In the genomic region with DNA sequence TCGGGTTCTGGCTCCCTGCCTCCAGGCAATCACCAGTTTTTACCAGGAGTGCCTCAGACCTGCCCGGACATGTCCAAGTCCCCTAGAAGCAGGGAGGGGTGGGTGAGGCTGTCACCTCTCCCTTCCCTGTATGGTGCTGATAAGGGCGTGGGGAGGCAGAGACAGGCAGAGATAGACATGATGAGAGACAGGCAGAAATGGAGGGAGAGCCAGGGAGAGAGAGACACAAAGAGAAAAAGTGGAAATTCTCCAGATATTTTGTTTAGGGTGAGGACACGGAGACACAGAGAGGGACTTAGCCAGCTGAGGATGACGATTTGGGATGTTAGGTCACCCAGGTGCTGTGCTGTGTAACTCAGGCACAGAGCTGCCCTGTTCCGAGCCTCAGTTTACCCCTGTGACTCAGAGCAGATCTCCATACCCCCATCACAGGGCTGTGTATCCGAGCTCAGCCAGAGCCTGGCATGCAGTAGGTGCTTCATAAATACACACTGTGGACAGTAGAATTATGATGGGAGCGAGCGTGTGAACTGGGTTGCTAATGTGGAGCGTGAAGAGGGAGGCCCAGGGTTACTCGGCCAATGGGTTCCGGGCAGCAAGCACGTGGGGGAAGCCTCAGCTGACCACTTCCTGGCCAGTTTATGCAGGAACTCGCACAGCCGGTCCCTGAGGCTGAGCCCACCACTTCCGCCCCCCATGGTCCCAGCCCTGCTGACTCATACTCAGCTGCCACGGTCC, we compare ENCODE assay signal across 1 cellular context.
TF ChIP-seq lines count a peak whose summit lies in the region.

No MANE protein-coding gene starts in this region.

TF ChIP-seq in K562, 482 proteins besides CTCF, POLR2A, EP300 and RAD21 (continued from another document and continues in another):
- no peak for TF ChIP-seq RNF219 (CRISPR knock-in tag; IDR thresholded peaks at IDR 0.05)
- TF ChIP-seq ZNF785 (CRISPR knock-in tag; IDR thresholded peaks at IDR 0.05): no peak
- TF ChIP-seq, protein P1, sequence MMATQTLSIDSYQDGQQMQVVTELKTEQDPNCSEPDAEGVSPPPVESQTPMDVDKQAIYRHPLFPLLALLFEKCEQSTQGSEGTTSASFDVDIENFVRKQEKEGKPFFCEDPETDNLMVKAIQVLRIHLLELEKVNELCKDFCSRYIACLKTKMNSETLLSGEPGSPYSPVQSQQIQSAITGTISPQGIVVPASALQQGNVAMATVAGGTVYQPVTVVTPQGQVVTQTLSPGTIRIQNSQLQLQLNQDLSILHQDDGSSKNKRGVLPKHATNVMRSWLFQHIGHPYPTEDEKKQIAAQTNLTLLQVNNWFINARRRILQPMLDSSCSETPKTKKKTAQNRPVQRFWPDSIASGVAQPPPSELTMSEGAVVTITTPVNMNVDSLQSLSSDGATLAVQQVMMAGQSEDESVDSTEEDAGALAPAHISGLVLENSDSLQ (IDR thresholded peaks at IDR 0.05): peak; percentile 95
- TF ChIP-seq ZNF165 (CRISPR knock-in tag; IDR thresholded peaks at IDR 0.05; ENCODE audit: borderline replicate concordance): 0 out of 2 replicates have a peak, but pooled peaks have one; percentile 58
- TF ChIP-seq THRAP3 (IDR thresholded peaks at IDR 0.05; ENCODE audit: borderline replicate concordance): 0 out of 2 replicates have a peak, but pooled peaks have one; percentile 34
- peak; percentile 89; the same call in 1 of the 2 replicates for TF ChIP-seq ESRRA (IDR thresholded peaks at IDR 0.05; ENCODE audit: borderline replicate concordance, low read depth)
- TF ChIP-seq, protein P2, sequence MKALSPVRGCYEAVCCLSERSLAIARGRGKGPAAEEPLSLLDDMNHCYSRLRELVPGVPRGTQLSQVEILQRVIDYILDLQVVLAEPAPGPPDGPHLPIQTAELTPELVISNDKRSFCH (CRISPR knock-in tag; IDR thresholded peaks at IDR 0.05): no peak
- TF ChIP-seq, protein P2 (tag; IDR thresholded peaks at IDR 0.05): peak; percentile 87
- TF ChIP-seq FOXP1 (CRISPR knock-in tag; IDR thresholded peaks at IDR 0.05): peak; percentile 92; the same call in 1 of the 2 replicates
- TF ChIP-seq THRB (CRISPR knock-in tag; conservative IDR thresholded peaks at IDR 0.05): peak; percentile 82
- peak; percentile 21 for TF ChIP-seq RBM25 (IDR thresholded peaks at IDR 0.05; ENCODE audit: low read depth, low read length, severe bottlenecking)
- peak; percentile 46 to 87; a peak in 1 of 4 replicates for TF ChIP-seq SIN3A (IDR thresholded peaks at IDR 0.05; ENCODE audit: borderline replicate concordance in 2 of 2, control insufficient read depth in 1 of 2, low read depth in 2 of 2, low read length in 2 of 2)
- TF ChIP-seq ZNF764 (CRISPR knock-in tag; IDR thresholded peaks at IDR 0.05; ENCODE audit: low read depth): no peak
- TF ChIP-seq, protein P3, sequence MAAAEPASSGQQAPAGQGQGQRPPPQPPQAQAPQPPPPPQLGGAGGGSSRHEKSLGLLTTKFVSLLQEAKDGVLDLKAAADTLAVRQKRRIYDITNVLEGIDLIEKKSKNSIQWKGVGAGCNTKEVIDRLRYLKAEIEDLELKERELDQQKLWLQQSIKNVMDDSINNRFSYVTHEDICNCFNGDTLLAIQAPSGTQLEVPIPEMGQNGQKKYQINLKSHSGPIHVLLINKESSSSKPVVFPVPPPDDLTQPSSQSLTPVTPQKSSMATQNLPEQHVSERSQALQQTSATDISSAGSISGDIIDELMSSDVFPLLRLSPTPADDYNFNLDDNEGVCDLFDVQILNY (CRISPR knock-in tag; IDR thresholded peaks at IDR 0.05): no peak
- no peak for TF ChIP-seq HDGF (IDR thresholded peaks at IDR 0.05)
- no peak for TF ChIP-seq ARID3A (IDR thresholded peaks at IDR 0.05; ENCODE audit: borderline replicate concordance, low read depth, low read length)
- TF ChIP-seq SETDB1 (IDR thresholded peaks at IDR 0.05; ENCODE audit: low read length): no peak
- no peak for TF ChIP-seq CLOCK (CRISPR knock-in tag; IDR thresholded peaks at IDR 0.05; ENCODE audit: borderline replicate concordance)
- no peak for TF ChIP-seq NCOA6 (IDR thresholded peaks at IDR 0.05)
- no peak for TF ChIP-seq CBX5 (IDR thresholded peaks at IDR 0.05; ENCODE audit: borderline replicate concordance, low read depth)
- no peak for TF ChIP-seq ZNF699 (CRISPR knock-in tag; IDR thresholded peaks at IDR 0.05; ENCODE audit: insufficient replicate concordance)
- TF ChIP-seq ZNF324 (CRISPR knock-in tag; IDR thresholded peaks at IDR 0.05): 0 out of 2 replicates have a peak, but pooled peaks have one; percentile 34
- TF ChIP-seq MBD2 (IDR thresholded peaks at IDR 0.05; ENCODE audit: borderline replicate concordance, low read depth): peak; percentile 92
- TF ChIP-seq ZNF644 (tag; IDR thresholded peaks at IDR 0.05; ENCODE audit: low read depth): no peak; the same call in 1 of the 2 replicates
- no peak for TF ChIP-seq FIP1L1 (IDR thresholded peaks at IDR 0.05; ENCODE audit: low read depth, low read length, poor library complexity, severe bottlenecking)
- TF ChIP-seq ZNF76 (CRISPR knock-in tag; IDR thresholded peaks at IDR 0.05; ENCODE audit: borderline replicate concordance): no peak; the same call in 1 of the 2 replicates
- TF ChIP-seq HDAC6 (IDR thresholded peaks at IDR 0.05; ENCODE audit: low read depth, low read length): no peak
- TF ChIP-seq FOXP4 (CRISPR knock-in tag; IDR thresholded peaks at IDR 0.05; ENCODE audit: borderline replicate concordance): 0 out of 2 replicates have a peak, but pooled peaks have one; percentile 65
- TF ChIP-seq NFIC (IDR thresholded peaks at IDR 0.05): peak; percentile 90
- peak; percentile 54 for TF ChIP-seq TOE1 (IDR thresholded peaks at IDR 0.05; ENCODE audit: borderline replicate concordance)
- no peak for TF ChIP-seq TOE1 (CRISPR knock-in tag; IDR thresholded peaks at IDR 0.05; ENCODE audit: borderline replicate concordance, low read depth)
- peak; percentile 10 for TF ChIP-seq NR2C2 (CRISPR knock-in tag; IDR thresholded peaks at IDR 0.05)
- TF ChIP-seq NR2C2 (tag; IDR thresholded peaks at IDR 0.05): no peak; the same call in 1 of the 2 replicates
- peak; percentile 60; the same call in 1 of the 2 replicates for TF ChIP-seq MXI1 (IDR thresholded peaks at IDR 0.05; ENCODE audit: low read depth, low read length)
- TF ChIP-seq, protein P4, sequence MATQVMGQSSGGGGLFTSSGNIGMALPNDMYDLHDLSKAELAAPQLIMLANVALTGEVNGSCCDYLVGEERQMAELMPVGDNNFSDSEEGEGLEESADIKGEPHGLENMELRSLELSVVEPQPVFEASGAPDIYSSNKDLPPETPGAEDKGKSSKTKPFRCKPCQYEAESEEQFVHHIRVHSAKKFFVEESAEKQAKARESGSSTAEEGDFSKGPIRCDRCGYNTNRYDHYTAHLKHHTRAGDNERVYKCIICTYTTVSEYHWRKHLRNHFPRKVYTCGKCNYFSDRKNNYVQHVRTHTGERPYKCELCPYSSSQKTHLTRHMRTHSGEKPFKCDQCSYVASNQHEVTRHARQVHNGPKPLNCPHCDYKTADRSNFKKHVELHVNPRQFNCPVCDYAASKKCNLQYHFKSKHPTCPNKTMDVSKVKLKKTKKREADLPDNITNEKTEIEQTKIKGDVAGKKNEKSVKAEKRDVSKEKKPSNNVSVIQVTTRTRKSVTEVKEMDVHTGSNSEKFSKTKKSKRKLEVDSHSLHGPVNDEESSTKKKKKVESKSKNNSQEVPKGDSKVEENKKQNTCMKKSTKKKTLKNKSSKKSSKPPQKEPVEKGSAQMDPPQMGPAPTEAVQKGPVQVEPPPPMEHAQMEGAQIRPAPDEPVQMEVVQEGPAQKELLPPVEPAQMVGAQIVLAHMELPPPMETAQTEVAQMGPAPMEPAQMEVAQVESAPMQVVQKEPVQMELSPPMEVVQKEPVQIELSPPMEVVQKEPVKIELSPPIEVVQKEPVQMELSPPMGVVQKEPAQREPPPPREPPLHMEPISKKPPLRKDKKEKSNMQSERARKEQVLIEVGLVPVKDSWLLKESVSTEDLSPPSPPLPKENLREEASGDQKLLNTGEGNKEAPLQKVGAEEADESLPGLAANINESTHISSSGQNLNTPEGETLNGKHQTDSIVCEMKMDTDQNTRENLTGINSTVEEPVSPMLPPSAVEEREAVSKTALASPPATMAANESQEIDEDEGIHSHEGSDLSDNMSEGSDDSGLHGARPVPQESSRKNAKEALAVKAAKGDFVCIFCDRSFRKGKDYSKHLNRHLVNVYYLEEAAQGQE (CRISPR knock-in tag; IDR thresholded peaks at IDR 0.05; ENCODE audit: low read depth): peak; percentile 51; the same call in 1 of the 2 replicates
- TF ChIP-seq IRF2 (CRISPR knock-in tag; IDR thresholded peaks at IDR 0.05): no peak
- TF ChIP-seq HLTF (IDR thresholded peaks at IDR 0.05): peak; percentile 24; the same call in 1 of the 2 replicates
- no peak for TF ChIP-seq ZNF551 (CRISPR knock-in tag; IDR thresholded peaks at IDR 0.05)
